In genomic region chr5:135007749-135008363, GRCh38 we compare ENCODE assay signal across 18 cellular contexts. TPM values are rescaled to one million over a fixed set of nuclear protein-coding genes. Genes with fewer than 3 reads are reported as not detected.
DNase-seq lines count a peak whose midpoint lies in the region; ATAC-seq and TF ChIP-seq lines count a peak whose summit lies in the region.
"Had no signal": no experiment of that assay in that cellular context is flagged by ENCODE, and none has a peak within 500 bp of the region (broad histone marks: within the 10 kb centered on the region; RNA-seq: fewer than 3 reads in every experiment).

No MANE protein-coding gene starts in this region.

- H3K36me3 ChIP-seq in SK-N-SH (replicated peaks in 1 of 2; ENCODE audit: control insufficient read depth in 1 of 2, insufficient read depth in 2 of 2, low read length in 1 of 2) (no peaks in the 10 kb centered on the region), H7 (replicated peaks; ENCODE audit: control insufficient read depth, insufficient read depth, low read length) (no peaks in the 10 kb centered on the region)

- H3K4me3 ChIP-seq in SK-N-SH (ENCODE audit: low read depth in 2 of 2, low read length in 1 of 2) (no peak overlapping the region), H7 (ENCODE audit: insufficient read depth, low read depth, low read length) (no peak overlapping the region)
- H3K4me3 ChIP-seq: BLaER1 had no signal

- H3K9ac ChIP-seq in SK-N-SH = no peak overlapping the region
- H3K9ac ChIP-seq: BLaER1 had no signal

- no peak for TF ChIP-seq RAD21 in SK-N-SH (IDR thresholded peaks at IDR 0.05; ENCODE audit: low read length)

- no peak overlapping the region for H3K4me2 ChIP-seq in SK-N-SH
- H3K4me2 ChIP-seq: BLaER1 had no signal

- DNase-seq in SK-N-SH (peak; percentile 1), H7 (peak; percentile 6), germinal center (ENCODE audit: low spot score) (peak; percentile 1), sciatic nerve (ENCODE audit: low spot score) (peak; percentile 35), NCI-H446 (lab: John Stamatoyannopoulos, UW) (no peak), nucleus accumbens (lab: John Stamatoyannopoulos, UW) (no peak), COR-L47 (lab: John Stamatoyannopoulos, UW) (no peak)
- DNase-seq: AML-193; Calu3; CD4-positive, CD25-positive, alpha-beta regulatory T cell; DMS79; HCEC 1CT; IMR-90 had no signal

- TF ChIP-seq CTCF in SK-N-SH (IDR thresholded peaks at IDR 0.05) = no peak

- H3K79me2 ChIP-seq in SK-N-SH (ENCODE audit: insufficient read depth) = no peaks in the 10 kb centered on the region

- H3K27me3 ChIP-seq in SK-N-SH (ENCODE audit: insufficient read depth) (no peaks in the 10 kb centered on the region; the same call in 1 of the 2 replicates), H7 (ENCODE audit: control insufficient read depth, insufficient read depth, low read length) (no peaks in the 10 kb centered on the region)
- H3K27me3 ChIP-seq: BLaER1 had no signal

- H3K4me1 ChIP-seq in SK-N-SH (ENCODE audit: control insufficient read depth in 1 of 2, insufficient read depth in 2 of 2, low read depth in 1 of 2, low read length in 1 of 2) = no peaks in the 10 kb centered on the region; a peak in 1 of 4 replicates
- H3K4me1 ChIP-seq: BLaER1 had no signal

- CTCF ChIA-PET in SK-N-SH (lab: Yijun Ruan, JAX) = no interaction called here

- 64% methylated on average over 11 of the region's 11 CpGs for WGBS in SK-N-SH (ENCODE audit: low lambda C conversion rate)

- no peak overlapping the region for H2AFZ ChIP-seq in SK-N-SH (ENCODE audit: low read depth)

- H3K9me3 ChIP-seq in SK-N-SH = no peaks in the 10 kb centered on the region
- H3K9me3 ChIP-seq: BLaER1 had no signal

- no peaks in the 10 kb centered on the region for H3F3A ChIP-seq in SK-N-SH (replicated peaks; ENCODE audit: insufficient read depth)

- no peak overlapping the region for H3K27ac ChIP-seq in SK-N-SH (ENCODE audit: low read depth in 2 of 2, low read length in 1 of 2)
- H3K27ac ChIP-seq: 22Rv1, BLaER1 had no signal

- no peaks in the 10 kb centered on the region for H4K20me1 ChIP-seq in SK-N-SH (ENCODE audit: insufficient read depth)
- H4K20me1 ChIP-seq: BLaER1 had no signal

- no peaks in the 10 kb centered on the region for H3K9me2 ChIP-seq in SK-N-SH

- no peak for TF ChIP-seq EP300 in SK-N-SH (IDR thresholded peaks at IDR 0.05; ENCODE audit: borderline replicate concordance in 1 of 2, low read depth in 1 of 2, low read length in 1 of 2)

- intact Hi-C loops in sciatic nerve (cut with DNase I) = no loop called here

- ATAC-seq in SK-N-SH treated with all-trans-retinoic acid at 6 μM for 48 hours (no peak), sciatic nerve (no peak)

- POLR2A ChIA-PET in SK-N-SH (lab: Yijun Ruan, JAX) = no interaction called here

TF ChIP-seq in SK-N-SH, 30 proteins besides CTCF, POLR2A, EP300 and RAD21:
- TF ChIP-seq CHD2 (IDR thresholded peaks at IDR 0.05; ENCODE audit: low read length, partially characterized antibody) (no peak), FOSL2 (IDR thresholded peaks at IDR 0.05; ENCODE audit: borderline replicate concordance, low read depth) (no peak), SIN3A (IDR thresholded peaks at IDR 0.05; ENCODE audit: borderline replicate concordance, low read depth, low read length) (no peak), FOXJ3 (CRISPR knock-in tag; IDR thresholded peaks at IDR 0.05) (no peak), SMC3 (IDR thresholded peaks at IDR 0.05; ENCODE audit: low read depth, low read length) (no peak), TEAD4 (IDR thresholded peaks at IDR 0.05; ENCODE audit: borderline replicate concordance, insufficient read depth) (no peak), JUND (IDR thresholded peaks at IDR 0.05) (no peak), GABPA (IDR thresholded peaks at IDR 0.05; ENCODE audit: low read depth) (no peak), EZH2phosphoT487 (IDR thresholded peaks at IDR 0.05; ENCODE audit: borderline replicate concordance, low read depth) (no peak), RCOR1 (IDR thresholded peaks at IDR 0.05; ENCODE audit: low read length) (no peak), RFX5 (IDR thresholded peaks at IDR 0.05; ENCODE audit: low read length) (no peak)
- TF ChIP-seq, protein P1, sequence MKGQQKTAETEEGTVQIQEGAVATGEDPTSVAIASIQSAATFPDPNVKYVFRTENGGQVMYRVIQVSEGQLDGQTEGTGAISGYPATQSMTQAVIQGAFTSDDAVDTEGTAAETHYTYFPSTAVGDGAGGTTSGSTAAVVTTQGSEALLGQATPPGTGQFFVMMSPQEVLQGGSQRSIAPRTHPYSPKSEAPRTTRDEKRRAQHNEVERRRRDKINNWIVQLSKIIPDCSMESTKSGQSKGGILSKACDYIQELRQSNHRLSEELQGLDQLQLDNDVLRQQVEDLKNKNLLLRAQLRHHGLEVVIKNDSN (IDR thresholded peaks at IDR 0.05; ENCODE audit: borderline replicate concordance, low read depth) = no peak

TF ChIP-seq in SK-N-SH treated with all-trans-retinoic acid at 6 μM for 48 hours, 23 proteins besides CTCF, POLR2A, EP300 and RAD21:
- no peak for TF ChIP-seq ZFP3 (CRISPR knock-in tag; IDR thresholded peaks at IDR 0.05)
- no peak for TF ChIP-seq ZFP30 (CRISPR knock-in tag; IDR thresholded peaks at IDR 0.05)
- no peak for TF ChIP-seq ZC3H10 (CRISPR knock-in tag; IDR thresholded peaks at IDR 0.05)
- TF ChIP-seq ZNF8 (CRISPR knock-in tag; IDR thresholded peaks at IDR 0.05) = no peak
- TF ChIP-seq SNAI2 (CRISPR knock-in tag; IDR thresholded peaks at IDR 0.05) = no peak
- no peak for TF ChIP-seq OSR1 (CRISPR knock-in tag; IDR thresholded peaks at IDR 0.05)
- TF ChIP-seq, protein P2, sequence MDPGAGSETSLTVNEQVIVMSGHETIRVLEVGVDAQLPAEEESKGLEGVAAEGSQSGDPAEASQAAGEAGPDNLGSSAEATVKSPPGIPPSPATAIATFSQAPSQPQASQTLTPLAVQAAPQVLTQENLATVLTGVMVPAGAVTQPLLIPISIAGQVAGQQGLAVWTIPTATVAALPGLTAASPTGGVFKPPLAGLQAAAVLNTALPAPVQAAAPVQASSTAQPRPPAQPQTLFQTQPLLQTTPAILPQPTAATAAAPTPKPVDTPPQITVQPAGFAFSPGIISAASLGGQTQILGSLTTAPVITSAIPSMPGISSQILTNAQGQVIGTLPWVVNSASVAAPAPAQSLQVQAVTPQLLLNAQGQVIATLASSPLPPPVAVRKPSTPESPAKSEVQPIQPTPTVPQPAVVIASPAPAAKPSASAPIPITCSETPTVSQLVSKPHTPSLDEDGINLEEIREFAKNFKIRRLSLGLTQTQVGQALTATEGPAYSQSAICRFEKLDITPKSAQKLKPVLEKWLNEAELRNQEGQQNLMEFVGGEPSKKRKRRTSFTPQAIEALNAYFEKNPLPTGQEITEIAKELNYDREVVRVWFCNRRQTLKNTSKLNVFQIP (CRISPR knock-in tag; IDR thresholded peaks at IDR 0.05; ENCODE audit: borderline replicate concordance, low read depth) = no peak
- TF ChIP-seq TOX (CRISPR knock-in tag; IDR thresholded peaks at IDR 0.05; ENCODE audit: borderline replicate concordance) = no peak

RNA-seq across cellular contexts. Expression of gene PITX1, which starts 26.2 kb away (rescaled TPM):
- not detected in 2 replicates for polyA plus RNA-seq in SK-N-SH (2012; rRNA removed)
- 0.13 TPM in 1 of 2 replicates, not detected in the other for polyA plus RNA-seq in SK-N-SH (2012; cell fraction: cytosol; rRNA removed)
- not detected in 2 replicates for polyA plus RNA-seq in SK-N-SH (2012; cell fraction: nucleus; rRNA removed)
- total RNA-seq in H7 (2014; rRNA removed; shearing (Covaris generic)) = not detected in 2 replicates
- total RNA-seq in sciatic nerve = 3.6 TPM
- total RNA-seq: CD4-positive, CD25-positive, alpha-beta regulatory T cell; H1 had no signal
- polyA plus RNA-seq: CD4-positive, CD25-positive, alpha-beta regulatory T cell had no signal

RNA-seq across cellular contexts. Expression of gene CATSPER3, which starts 40.1 kb away (rescaled TPM):
- polyA plus RNA-seq in SK-N-SH (2012; rRNA removed) = 0.26 and 0.37 TPM in 2 replicates
- 0.26 and 0.33 TPM in 2 replicates for polyA plus RNA-seq in SK-N-SH (2012; cell fraction: cytosol; rRNA removed)
- 0.92 and 1.5 TPM in 2 replicates for polyA plus RNA-seq in SK-N-SH (2012; cell fraction: nucleus; rRNA removed)
- 0.07 TPM in 1 of 2 replicates, not detected in the other for total RNA-seq in H7 (2014; rRNA removed; shearing (Covaris generic))
- total RNA-seq in sciatic nerve = 0.80 TPM
- total RNA-seq: G401, H1 had no signal

Comparison
In these comparisons a context has a peak if more than half of its experiments do, and no peak if none do; other contexts are left out.
1. DNase-seq: peak in SK-N-SH (single experiment), H7 (single experiment), germinal center (single experiment) and sciatic nerve (single experiment); none in NCI-H446 (0 of 2), nucleus accumbens (0 of 56) and COR-L47 (single experiment).